In genomic region chr12:110008681-110009398, GRCh38 we compare ENCODE assay signal across 7 cellular contexts. TPM values are rescaled to one million over a fixed set of nuclear protein-coding genes. Genes with fewer than 3 reads are reported as not detected.
DNase-seq lines count a peak whose midpoint lies in the region; ATAC-seq and TF ChIP-seq lines count a peak whose summit lies in the region.
"Not testable (repeated sequence)": the region's sequence is repeated elsewhere in the genome, so short reads cannot be mapped to it uniquely, and the experiment has no call there.

No MANE protein-coding gene starts in this region.

- peak overlapping the region; percentile 48 for H3K9ac ChIP-seq in SU-DHL-6 (ENCODE audit: low read length)

- TF ChIP-seq CTCF in GM12864 (IDR thresholded peaks at IDR 0.05; ENCODE audit: low read depth, low read length, missing control alignments); SU-DHL-6 (IDR thresholded peaks at IDR 0.05; ENCODE audit: insufficient read depth, low read length, poor library complexity, severe bottlenecking); neutrophil (IDR thresholded peaks at IDR 0.05): not testable (repeated sequence)

- peaks cover 21% of the 10 kb centered on the region for H3K36me3 ChIP-seq in SU-DHL-6 (ENCODE audit: low read length)
- peaks cover 20% of the 10 kb centered on the region for H3K36me3 ChIP-seq in neutrophil

- H3K27me3 ChIP-seq in SU-DHL-6 (ENCODE audit: low read length); neutrophil: not testable (repeated sequence)

- peaks cover 46% of the 10 kb centered on the region for H3K36me3 Mint-ChIP-seq in activated CD4-positive, alpha-beta memory T cell treated with anti-CD3 and anti-CD28 coated beads, Interleukin-2, amount 10 ng/mL, durations not matched to agents 7 days and 5 days (ENCODE audit: low read depth)
- H3K36me3 Mint-ChIP-seq in activated T-helper 17 cell treated with anti-CD3 and anti-CD28 coated beads, Interleukin-2, amount 50 U/mL, for 72 hours (ENCODE audit: low read depth) = peaks cover 43% of the 10 kb centered on the region
- H3K36me3 Mint-ChIP-seq in activated naive CD8-positive, alpha-beta T cell treated with anti-CD3 and anti-CD28 coated beads, Interleukin-2, amount 50 U/mL, for 24 hours (ENCODE audit: low read depth) = peaks cover 28% of the 10 kb centered on the region
- peaks cover 25% of the 10 kb centered on the region for H3K36me3 Mint-ChIP-seq in stimulated activated naive CD8-positive, alpha-beta T cell treated with anti-CD3 and anti-CD28 coated beads, Interleukin-15, Interleukin-2, amounts not matched to agents 100 ng/mL and 50 ng/mL, for 24 hours (ENCODE audit: low read depth)

- peak overlapping the region; percentile 97 for H3K27ac ChIP-seq in SU-DHL-6 (ENCODE audit: low read depth, low read length)
- peak overlapping the region; percentile 94 for H3K27ac ChIP-seq in neutrophil

- not testable (repeated sequence) for H3K9me3 Mint-ChIP-seq in activated CD4-positive, alpha-beta memory T cell treated with anti-CD3 and anti-CD28 coated beads, Interleukin-2, amount 10 ng/mL, durations not matched to agents 7 days and 5 days; activated T-helper 17 cell treated with anti-CD3 and anti-CD28 coated beads, Interleukin-2, amount 50 U/mL, for 72 hours; activated naive CD8-positive, alpha-beta T cell treated with anti-CD3 and anti-CD28 coated beads, Interleukin-2, amount 50 U/mL, for 24 hours; stimulated activated naive CD8-positive, alpha-beta T cell treated with anti-CD3 and anti-CD28 coated beads, Interleukin-15, Interleukin-2, amounts not matched to agents 100 ng/mL and 50 ng/mL, for 24 hours

- peak overlapping the region; percentile 58 for H3K27ac Mint-ChIP-seq in activated CD4-positive, alpha-beta memory T cell treated with anti-CD3 and anti-CD28 coated beads, Interleukin-2, amount 10 ng/mL, durations not matched to agents 7 days and 5 days
- H3K27ac Mint-ChIP-seq in activated T-helper 17 cell treated with anti-CD3 and anti-CD28 coated beads, Interleukin-2, amount 50 U/mL, for 72 hours = peak overlapping the region; percentile 79
- H3K27ac Mint-ChIP-seq in activated naive CD8-positive, alpha-beta T cell treated with anti-CD3 and anti-CD28 coated beads, Interleukin-2, amount 50 U/mL, for 24 hours = peak overlapping the region; percentile 57
- not testable (repeated sequence) for H3K27ac Mint-ChIP-seq in stimulated activated naive CD8-positive, alpha-beta T cell treated with anti-CD3 and anti-CD28 coated beads, Interleukin-15, Interleukin-2, amounts not matched to agents 100 ng/mL and 50 ng/mL, for 24 hours

- H3K4me1 Mint-ChIP-seq in activated CD4-positive, alpha-beta memory T cell treated with anti-CD3 and anti-CD28 coated beads, Interleukin-2, amount 10 ng/mL, durations not matched to agents 7 days and 5 days = peaks cover 82% of the 10 kb centered on the region
- peaks cover 50% of the 10 kb centered on the region for H3K4me1 Mint-ChIP-seq in activated T-helper 17 cell treated with anti-CD3 and anti-CD28 coated beads, Interleukin-2, amount 50 U/mL, for 72 hours
- peaks cover 90% of the 10 kb centered on the region for H3K4me1 Mint-ChIP-seq in activated naive CD8-positive, alpha-beta T cell treated with anti-CD3 and anti-CD28 coated beads, Interleukin-2, amount 50 U/mL, for 24 hours
- H3K4me1 Mint-ChIP-seq in stimulated activated naive CD8-positive, alpha-beta T cell treated with anti-CD3 and anti-CD28 coated beads, Interleukin-15, Interleukin-2, amounts not matched to agents 100 ng/mL and 50 ng/mL, for 24 hours (ENCODE audit: low read depth) = peaks cover 84% of the 10 kb centered on the region

- peak overlapping the region; percentile 28 for H3K4me3 Mint-ChIP-seq in activated CD4-positive, alpha-beta memory T cell treated with anti-CD3 and anti-CD28 coated beads, Interleukin-2, amount 10 ng/mL, durations not matched to agents 7 days and 5 days
- peak overlapping the region; percentile 77 for H3K4me3 Mint-ChIP-seq in activated T-helper 17 cell treated with anti-CD3 and anti-CD28 coated beads, Interleukin-2, amount 50 U/mL, for 72 hours
- H3K4me3 Mint-ChIP-seq in activated naive CD8-positive, alpha-beta T cell treated with anti-CD3 and anti-CD28 coated beads, Interleukin-2, amount 50 U/mL, for 24 hours = peak overlapping the region; percentile 36
- H3K4me3 Mint-ChIP-seq in stimulated activated naive CD8-positive, alpha-beta T cell treated with anti-CD3 and anti-CD28 coated beads, Interleukin-15, Interleukin-2, amounts not matched to agents 100 ng/mL and 50 ng/mL, for 24 hours = peak overlapping the region; percentile 4

- peak; percentile 40 for ATAC-seq in activated T-helper 17 cell treated with anti-CD3 and anti-CD28 coated beads, Interleukin-2, amount 50 U/mL, for 72 hours (replicated peaks)
- ATAC-seq in activated naive CD8-positive, alpha-beta T cell treated with anti-CD3 and anti-CD28 coated beads, Interleukin-2, amount 50 U/mL, for 24 hours = peak; percentile 16

- not testable (repeated sequence) for H3K9me2 ChIP-seq in SU-DHL-6 (replicated peaks; ENCODE audit: insufficient read depth, low read length)

- not testable (repeated sequence) for DNase-seq in GM12864 (ENCODE audit: low read depth); activated naive CD8-positive, alpha-beta T cell treated with anti-CD3 and anti-CD28 coated beads, Interleukin-2, amount 50 U/mL, for 24 hours
- peak; percentile 27 for DNase-seq in activated CD4-positive, alpha-beta memory T cell treated with anti-CD3 and anti-CD28 coated beads, Interleukin-2, amount 10 ng/mL, durations not matched to agents 7 days and 5 days

- H3F3A ChIP-seq in SU-DHL-6 (ENCODE audit: insufficient read depth) = peaks cover 78% of the 10 kb centered on the region

- H2AFZ ChIP-seq in SU-DHL-6 (ENCODE audit: low read depth, low read length, severe bottlenecking) = not testable (repeated sequence)

- H3K79me2 ChIP-seq in SU-DHL-6 (ENCODE audit: insufficient read depth, low read length) = peaks cover 81% of the 10 kb centered on the region

- peaks cover 67 to 72% of the 10 kb centered on the region in 2 experiments for H3K4me1 ChIP-seq in neutrophil (ENCODE audit: control insufficient read depth in 1 of 2, insufficient read depth in 1 of 2, low read depth in 1 of 2, low read length in 1 of 2)

- H4K20me1 ChIP-seq in SU-DHL-6 (ENCODE audit: low read depth, low read length) = not testable (repeated sequence)

- CTCF ChIA-PET in activated CD4-positive, alpha-beta memory T cell treated with anti-CD3 and anti-CD28 coated beads, Interleukin-2, amount 10 ng/mL, durations not matched to agents 7 days and 5 days (lab: Charles Lee) = not testable (repeated sequence)

- H3K4me2 ChIP-seq in SU-DHL-6 (ENCODE audit: low read depth, low read length, poor library complexity, severe bottlenecking) = peak overlapping the region; percentile 84

- H3K9me3 ChIP-seq in SU-DHL-6 (ENCODE audit: insufficient read depth, low read length); neutrophil: not testable (repeated sequence)

- POLR2A ChIA-PET in activated CD4-positive, alpha-beta memory T cell treated with anti-CD3 and anti-CD28 coated beads, Interleukin-2, amount 10 ng/mL, durations not matched to agents 7 days and 5 days (lab: Charles Lee) = interaction anchor here (0.7 to 1.1 kb wide), 2 partner anchors 9 to 287 kb away, joined by 3 to 4 read pairs; partner anchors contain the start of gene ANKRD13A

- H3K4me3 ChIP-seq in GM12864 (ENCODE audit: low read depth, low read length) (peak overlapping the region; percentile 32; the same call in 1 of the 2 replicates), SU-DHL-6 (ENCODE audit: insufficient read depth, low read length, poor library complexity, severe bottlenecking) (peak overlapping the region; percentile 16), neutrophil (ENCODE audit: low read depth in 1 of 2, low read length in 1 of 2) (peak overlapping the region in 1 of 2 experiments; percentile 36)

- H3K27me3 Mint-ChIP-seq in activated CD4-positive, alpha-beta memory T cell treated with anti-CD3 and anti-CD28 coated beads, Interleukin-2, amount 10 ng/mL, durations not matched to agents 7 days and 5 days; activated T-helper 17 cell treated with anti-CD3 and anti-CD28 coated beads, Interleukin-2, amount 50 U/mL, for 72 hours; activated naive CD8-positive, alpha-beta T cell treated with anti-CD3 and anti-CD28 coated beads, Interleukin-2, amount 50 U/mL, for 24 hours; stimulated activated naive CD8-positive, alpha-beta T cell treated with anti-CD3 and anti-CD28 coated beads, Interleukin-15, Interleukin-2, amounts not matched to agents 100 ng/mL and 50 ng/mL, for 24 hours: not testable (repeated sequence)

RNA-seq across cellular contexts. Expression of gene ANKRD13A, which starts 9.6 kb away (rescaled TPM):
- total RNA-seq in activated CD4-positive, alpha-beta memory T cell treated with anti-CD3 and anti-CD28 coated beads, Interleukin-2, amount 10 ng/mL, durations not matched to agents 7 days and 5 days = 10 to 100 TPM; 84.3 to 85.2 TPM
- 10 to 100 TPM; 61.4 to 68.5 TPM for total RNA-seq in activated T-helper 17 cell treated with anti-CD3 and anti-CD28 coated beads, Interleukin-2, amount 50 U/mL, for 72 hours

RNA-seq across cellular contexts. Expression of gene GIT2, which starts 12.7 kb away (rescaled TPM):
- total RNA-seq in activated CD4-positive, alpha-beta memory T cell treated with anti-CD3 and anti-CD28 coated beads, Interleukin-2, amount 10 ng/mL, durations not matched to agents 7 days and 5 days = 100 to 1,000 TPM; 107 to 112 TPM
- 10 to 100 TPM; 70.8 to 75.2 TPM for total RNA-seq in activated T-helper 17 cell treated with anti-CD3 and anti-CD28 coated beads, Interleukin-2, amount 50 U/mL, for 72 hours

RNA-seq across cellular contexts. Expression of gene C12orf76, which starts 39.5 kb away (rescaled TPM):
- total RNA-seq in activated CD4-positive, alpha-beta memory T cell treated with anti-CD3 and anti-CD28 coated beads, Interleukin-2, amount 10 ng/mL, durations not matched to agents 7 days and 5 days = 10 to 100 TPM; 26.2 to 29.1 TPM
- total RNA-seq in activated T-helper 17 cell treated with anti-CD3 and anti-CD28 coated beads, Interleukin-2, amount 50 U/mL, for 72 hours = 10 to 100 TPM in 1 of 2 donors, 1 to 10 TPM in 1; 9.9 to 16.3 TPM

Comparison
In these comparisons a context has a peak if more than half of its experiments do, and no peak if none do; other contexts are left out.
1. H3K4me3 Mint-ChIP-seq: peak in every context shown above with its lines; median percentile 77 in activated T-helper 17 cell treated with anti-CD3 and anti-CD28 coated beads, Interleukin-2, amount 50 U/mL, for 72 hours; 36 in activated naive CD8-positive, alpha-beta T cell treated with anti-CD3 and anti-CD28 coated beads, Interleukin-2, amount 50 U/mL, for 24 hours; 28 in activated CD4-positive, alpha-beta memory T cell treated with anti-CD3 and anti-CD28 coated beads, Interleukin-2, amount 10 ng/mL, durations not matched to agents 7 days and 5 days; 4 in stimulated activated naive CD8-positive, alpha-beta T cell treated with anti-CD3 and anti-CD28 coated beads, Interleukin-15, Interleukin-2, amounts not matched to agents 100 ng/mL and 50 ng/mL, for 24 hours.